Comparison of ENCODE assay signal across 25 cellular contexts in the genomic region with DNA sequence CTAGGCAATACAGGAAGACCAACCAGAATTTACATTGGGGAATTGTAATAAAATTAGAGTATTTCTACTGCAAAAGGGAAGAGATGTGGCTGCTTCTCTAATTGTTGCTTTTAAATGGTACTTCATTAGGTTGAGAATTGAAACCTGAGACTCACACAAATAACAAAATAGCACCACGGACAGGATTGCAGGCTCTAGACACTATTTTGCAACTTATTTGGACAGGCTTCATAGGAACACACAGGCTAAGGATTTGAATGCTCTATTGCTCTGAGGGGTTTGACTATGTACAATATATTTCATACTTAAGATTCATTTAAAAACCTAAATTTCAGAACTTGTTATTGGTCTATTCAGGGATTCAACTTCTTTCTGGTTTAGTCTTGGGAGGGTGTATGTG.
"Had no signal": no experiment of that assay in that cellular context is flagged by ENCODE, and none has a peak within 500 bp of the region (broad histone marks: within the 10 kb centered on the region; RNA-seq: fewer than 3 reads in every experiment).

No MANE protein-coding gene starts in this region.

- H3K9me3 Mint-ChIP-seq: activated T-cell treated with anti-CD3 and anti-CD28 coated beads, Interleukin-2, amount 50 U/mL, for 24 hours; activated T-helper 17 cell treated with anti-CD3 and anti-CD28 coated beads, Interleukin-2, amount 50 U/mL, for 72 hours; effector memory CD8-positive, alpha-beta T cell; nephron; WTC11 had no signal

- H3K27me3 ChIP-seq: adrenal gland, dorsolateral prefrontal cortex, esophagus muscularis mucosa, gastroesophageal sphincter, neutrophil, ovary, right atrium auricular region, upper lobe of left lung had no signal

- H3K4me3 Mint-ChIP-seq: activated T-cell treated with anti-CD3 and anti-CD28 coated beads, Interleukin-2, amount 50 U/mL, for 24 hours; activated T-helper 17 cell treated with anti-CD3 and anti-CD28 coated beads, Interleukin-2, amount 50 U/mL, for 72 hours; effector memory CD8-positive, alpha-beta T cell; nephron; WTC11 had no signal

- H3K4me1 Mint-ChIP-seq: activated T-helper 17 cell treated with anti-CD3 and anti-CD28 coated beads, Interleukin-2, amount 50 U/mL, for 72 hours had no signal

- ATAC-seq: activated naive CD4-positive, alpha-beta T cell treated with anti-CD3 and anti-CD28 coated beads, Interleukin-2, amount 50 U/mL, for 72 hours; activated T-helper 17 cell treated with anti-CD3 and anti-CD28 coated beads, Interleukin-2, amount 50 U/mL, for 72 hours; effector memory CD8-positive, alpha-beta T cell; gastroesophageal sphincter; stimulated activated naive CD8-positive, alpha-beta T cell treated with anti-CD3 and anti-CD28 coated beads, Interleukin-15, Interleukin-2, amounts not matched to agents 100 U/mL and 50 U/mL, for 24 hours; WTC11 had no signal

- H3K4me1 ChIP-seq: adrenal gland, esophagus muscularis mucosa, gastroesophageal sphincter, prostate gland, right atrium auricular region, upper lobe of left lung had no signal

- H3K27me3 Mint-ChIP-seq: activated T-cell treated with anti-CD3 and anti-CD28 coated beads, Interleukin-2, amount 50 U/mL, for 24 hours; activated T-helper 17 cell treated with anti-CD3 and anti-CD28 coated beads, Interleukin-2, amount 50 U/mL, for 72 hours; effector memory CD8-positive, alpha-beta T cell had no signal

- H3K36me3 Mint-ChIP-seq: activated naive CD4-positive, alpha-beta T cell treated with anti-CD3 and anti-CD28 coated beads, Interleukin-2, amount 50 U/mL, for 72 hours; WTC11 had no signal

- H3K27ac ChIP-seq: adrenal gland, dorsolateral prefrontal cortex, esophagus muscularis mucosa, gastroesophageal sphincter, neutrophil, ovary, prostate gland, right atrium auricular region, upper lobe of left lung had no signal

- H3K27ac Mint-ChIP-seq: activated naive CD4-positive, alpha-beta T cell treated with anti-CD3 and anti-CD28 coated beads, Interleukin-2, amount 50 U/mL, for 72 hours; activated T-cell treated with anti-CD3 and anti-CD28 coated beads, Interleukin-2, amount 50 U/mL, for 24 hours; activated T-helper 17 cell treated with anti-CD3 and anti-CD28 coated beads, Interleukin-2, amount 50 U/mL, for 72 hours; effector memory CD8-positive, alpha-beta T cell; WTC11 had no signal

- DNase-seq: activated CD4-positive, alpha-beta T cell treated with anti-CD3 and anti-CD28 coated beads, Interleukin-2, amount 50 U/mL, for 4 hours; activated CD8-positive, alpha-beta memory T cell treated with anti-CD3 and anti-CD28 coated beads for 24 hours; activated CD8-positive, alpha-beta memory T cell treated with anti-CD3 and anti-CD28 coated beads, Interleukin-2, amount 50 U/mL, for 4 hours; activated T-cell treated with anti-CD3 and anti-CD28 coated beads, Interleukin-2, amount 50 U/mL, for 24 hours; adrenal gland; central memory CD4-positive, alpha-beta T cell; dorsolateral prefrontal cortex; effector memory CD8-positive, alpha-beta T cell; head of caudate nucleus; hypothalamus; mesenchymal stem cell; ovary; stimulated activated CD4-positive, alpha-beta T cell treated with anti-CD3 and anti-CD28 coated beads, Interleukin-4, amount 100 ng/mL, for 24 hours; stimulated activated naive CD8-positive, alpha-beta T cell treated with anti-CD3 and anti-CD28 coated beads, Interleukin-15, Interleukin-2, amounts not matched to agents 100 U/mL and 50 U/mL, for 24 hours; T-helper 9 cell; upper lobe of left lung had no signal

- H3K9me3 ChIP-seq: adrenal gland, esophagus muscularis mucosa, gastroesophageal sphincter, neutrophil, ovary, prostate gland, right atrium auricular region, upper lobe of left lung had no signal

- H3K4me3 ChIP-seq: adrenal gland, dorsolateral prefrontal cortex, esophagus muscularis mucosa, gastroesophageal sphincter, ovary, prostate gland, right atrium auricular region, upper lobe of left lung had no signal

- H3K36me3 ChIP-seq: adrenal gland, esophagus muscularis mucosa, gastroesophageal sphincter, neutrophil, ovary, prostate gland, right atrium auricular region, upper lobe of left lung had no signal
